ENCODE assay signal across 28 cellular contexts in the genomic region with DNA sequence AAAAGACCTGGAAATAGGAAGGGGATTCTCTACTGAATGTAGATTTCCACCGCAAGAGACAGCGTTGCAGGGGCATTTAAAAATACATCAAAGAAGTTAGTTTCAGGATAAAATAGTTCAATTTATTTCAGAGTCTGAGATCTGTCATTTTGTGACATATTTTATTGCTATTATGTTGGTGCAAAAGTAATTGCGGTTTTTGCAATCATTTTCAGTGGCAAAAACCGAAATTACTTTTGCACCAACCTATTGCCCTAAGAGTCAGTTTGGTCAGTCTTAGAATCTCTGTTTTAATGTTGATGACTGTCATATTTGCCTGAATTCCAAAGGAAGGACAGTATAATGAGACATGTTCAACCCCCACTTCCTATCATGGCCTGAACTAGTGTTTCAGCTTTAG.
A peak's percentile ranks its signal among the peaks of the same experiment; 100 is the strongest.
DNase-seq lines count a peak whose midpoint lies in the region; ATAC-seq, FAIRE-seq and TF ChIP-seq lines count a peak whose summit lies in the region.
"Had no signal": no experiment of that assay in that cellular context is flagged by ENCODE, and none has a peak within 500 bp of the region (broad histone marks: within the 10 kb centered on the region; RNA-seq: fewer than 3 reads in every experiment).

No MANE protein-coding gene starts in this region.

- H3K4me1 ChIP-seq in HepG2 (ENCODE audit: insufficient read depth, low read length) (no peaks in the 10 kb centered on the region), right lobe of liver (no peaks in the 10 kb centered on the region), GM12878 (ENCODE audit: control insufficient read depth, insufficient read depth, low read length) (no peaks in the 10 kb centered on the region), SK-N-SH (ENCODE audit: control insufficient read depth in 1 of 2, insufficient read depth in 2 of 2, low read depth in 1 of 2, low read length in 1 of 2) (no peaks in the 10 kb centered on the region)
- H3K4me1 ChIP-seq: BE2C, BLaER1 had no signal

- no peak overlapping the region for H2AFZ ChIP-seq in HepG2 (ENCODE audit: low read length)
- H2AFZ ChIP-seq in GM12878 (ENCODE audit: control insufficient read depth, low read depth, low read length): no peak overlapping the region
- no peak overlapping the region for H2AFZ ChIP-seq in SK-N-SH (ENCODE audit: low read depth)

- no peaks in the 10 kb centered on the region for H3K27me3 ChIP-seq in HepG2 (ENCODE audit: control insufficient read depth in 1 of 2, insufficient read depth in 2 of 2, low read length in 2 of 2)
- H3K27me3 ChIP-seq in right lobe of liver: no peaks in the 10 kb centered on the region
- no peaks in the 10 kb centered on the region for H3K27me3 ChIP-seq in GM12878 (replicated peaks in 1 of 2; ENCODE audit: control insufficient read depth in 2 of 2, insufficient read depth in 2 of 2, low read length in 1 of 2)
- no peaks in the 10 kb centered on the region for H3K27me3 ChIP-seq in SK-N-SH (ENCODE audit: insufficient read depth)
- H3K27me3 ChIP-seq: BE2C, BLaER1 had no signal

- TF ChIP-seq CTCF in HepG2 (CRISPR knock-in tag; IDR thresholded peaks at IDR 0.05): no peak
- TF ChIP-seq CTCF in right lobe of liver (IDR thresholded peaks at IDR 0.05): no peak
- no peak for TF ChIP-seq CTCF in GM12878 (IDR thresholded peaks at IDR 0.05 in 2 of 3, conservative IDR thresholded peaks at IDR 0.05 in 1 of 3; ENCODE audit: control insufficient read depth in 2 of 3, extremely low read depth in 1 of 3, insufficient read depth in 1 of 3, low read depth in 3 of 3, low read length in 3 of 3)
- no peak for TF ChIP-seq CTCF in endothelial cell (IDR thresholded peaks at IDR 0.05; ENCODE audit: unreplicated experiment)
- TF ChIP-seq CTCF in SK-N-SH (IDR thresholded peaks at IDR 0.05): no peak

- no peaks in the 10 kb centered on the region for H3K27me3 Mint-ChIP-seq in endothelial cell (ENCODE audit: unreplicated experiment)
- H3K27me3 Mint-ChIP-seq: CD4-positive, alpha-beta memory T cell; CD4-positive, CD25-positive, alpha-beta regulatory T cell; CD8-positive, alpha-beta memory T cell had no signal

- ATAC-seq in HepG2: no peak
- no peak for ATAC-seq in right lobe of liver
- ATAC-seq in GM12878: no peak

- no peaks in the 10 kb centered on the region for H4K20me1 ChIP-seq in HepG2 (ENCODE audit: insufficient read depth, low read length)
- H4K20me1 ChIP-seq in GM12878 (ENCODE audit: control insufficient read depth, insufficient read depth): no peaks in the 10 kb centered on the region
- H4K20me1 ChIP-seq in SK-N-SH (ENCODE audit: insufficient read depth): no peaks in the 10 kb centered on the region
- H4K20me1 ChIP-seq: BLaER1 had no signal

- TF ChIP-seq POLR2A in HepG2 (IDR thresholded peaks at IDR 0.05; ENCODE audit: insufficient read depth in 1 of 2, low read depth in 2 of 2, low read length in 2 of 2) (no peak), right lobe of liver (IDR thresholded peaks at IDR 0.05) (no peak), GM12878 (IDR thresholded peaks at IDR 0.05; ENCODE audit: low read depth, low read length) (no peak)

- peaks cover 56% of the 10 kb centered on the region for H3K9me3 ChIP-seq in HepG2 (ENCODE audit: low read length)
- H3K9me3 ChIP-seq in right lobe of liver: no peaks in the 10 kb centered on the region
- H3K9me3 ChIP-seq in GM12878 (replicated peaks; ENCODE audit: control insufficient read depth, insufficient read depth, low read length): no peaks in the 10 kb centered on the region
- H3K9me3 ChIP-seq in SK-N-SH: no peaks in the 10 kb centered on the region
- H3K9me3 ChIP-seq: BE2C, BLaER1 had no signal

- H3K4me3 Mint-ChIP-seq in endothelial cell (ENCODE audit: unreplicated experiment): no peak overlapping the region
- H3K4me3 Mint-ChIP-seq: CD14-positive monocyte; CD4-positive, alpha-beta memory T cell; CD4-positive, CD25-positive, alpha-beta regulatory T cell; CD8-positive, alpha-beta memory T cell had no signal

- intact Hi-C loops in HepG2 (cut with micrococcal nuclease; ENCODE audit: unreplicated experiment) (no loop called here), right lobe of liver (cut with DNase I) (no loop called here), GM12878 (cut with micrococcal nuclease; ENCODE audit: unreplicated experiment) (no loop called here)

- BruUV-seq in HepG2 (replicated peaks; lab: Mats Ljungman, UMichigan): no TSS peak
- no TSS peak for BruUV-seq in GM12878 (replicated peaks; lab: Mats Ljungman, UMichigan)

- WGBS in HepG2 (ENCODE audit: low lambda C conversion rate): 5% methylated on average over 4 of the region's 4 CpGs
- WGBS in right lobe of liver (ENCODE audit: insufficient coverage, low coverage, low lambda C conversion rate, missing lambda C conversion rate): 68% methylated on average over 4 of the region's 4 CpGs
- WGBS in GM12878 (ENCODE audit: insufficient coverage, insufficient replicate concordance, low lambda C conversion rate, missing lambda C conversion rate): 36% methylated on average over 4 of the region's 4 CpGs
- WGBS in SK-N-SH (ENCODE audit: low lambda C conversion rate): 10% methylated on average over 4 of the region's 4 CpGs

- TF ChIP-seq RAD21 in HepG2 (CRISPR knock-in tag; IDR thresholded peaks at IDR 0.05) (no peak), GM12878 (IDR thresholded peaks at IDR 0.05; ENCODE audit: insufficient read depth, low read depth, low read length) (no peak), SK-N-SH (IDR thresholded peaks at IDR 0.05; ENCODE audit: low read length) (no peak)

- H3F3A ChIP-seq in SK-N-SH (replicated peaks; ENCODE audit: insufficient read depth): no peaks in the 10 kb centered on the region

- H3K4me3 ChIP-seq in HepG2 (replicated peaks in 1 of 3; ENCODE audit: insufficient read depth in 1 of 3, low read depth in 2 of 3, low read length in 3 of 3): no peak overlapping the region
- no peak overlapping the region for H3K4me3 ChIP-seq in right lobe of liver
- H3K4me3 ChIP-seq in GM12878: no peak overlapping the region
- H3K4me3 ChIP-seq in SK-N-SH (ENCODE audit: low read depth in 2 of 2, low read length in 1 of 2): no peak overlapping the region
- H3K4me3 ChIP-seq: BLaER1 had no signal

- H3K9me3 Mint-ChIP-seq in endothelial cell (ENCODE audit: unreplicated experiment): no peaks in the 10 kb centered on the region

- no peak for TF ChIP-seq EP300 in HepG2 (IDR thresholded peaks at IDR 0.05; ENCODE audit: low read depth in 2 of 2, low read length in 2 of 2)
- no peak for TF ChIP-seq EP300 in HepG2 (CRISPR knock-in tag; IDR thresholded peaks at IDR 0.05; ENCODE audit: borderline replicate concordance)
- no peak for TF ChIP-seq EP300 in GM12878 (IDR thresholded peaks at IDR 0.05; ENCODE audit: borderline replicate concordance in 1 of 2, control insufficient read depth in 1 of 2, low read depth in 2 of 2, low read length in 2 of 2)
- no peak for TF ChIP-seq EP300 in SK-N-SH (IDR thresholded peaks at IDR 0.05; ENCODE audit: borderline replicate concordance in 1 of 2, low read depth in 1 of 2, low read length in 1 of 2)

- no peak for FAIRE-seq in HepG2 (lab: Jason Lieb, UNC)
- FAIRE-seq in GM12878 (lab: Jason Lieb, UNC): no peak
- FAIRE-seq: A204.1, GM12892, GM18507 had no signal

- H3K79me2 ChIP-seq in HepG2 (ENCODE audit: insufficient read depth, low read length) (no peaks in the 10 kb centered on the region), GM12878 (ENCODE audit: control insufficient read depth, insufficient read depth, low read length) (no peaks in the 10 kb centered on the region), SK-N-SH (ENCODE audit: insufficient read depth) (no peaks in the 10 kb centered on the region)

- H3K9me2 ChIP-seq in SK-N-SH: no peaks in the 10 kb centered on the region

- H3K9ac ChIP-seq in HepG2 (ENCODE audit: insufficient read depth, low read depth, low read length): no peak overlapping the region
- no peak overlapping the region for H3K9ac ChIP-seq in GM12878 (ENCODE audit: control insufficient read depth, insufficient read depth, low read length)
- no peak overlapping the region for H3K9ac ChIP-seq in SK-N-SH
- H3K9ac ChIP-seq: BLaER1 had no signal

- no peaks in the 10 kb centered on the region for H3K36me3 Mint-ChIP-seq in endothelial cell (ENCODE audit: low read depth, unreplicated experiment)
- H3K36me3 Mint-ChIP-seq: CD14-positive monocyte; CD4-positive, alpha-beta memory T cell; CD4-positive, CD25-positive, alpha-beta regulatory T cell; CD8-positive, alpha-beta memory T cell had no signal

- SMC1A ChIA-PET in GM12878 (lab: Charles Lee; ENCODE audit: uncharacterized antibody, unreplicated experiment): no interaction called here

- peaks cover 22% of the 10 kb centered on the region for H3K4me1 Mint-ChIP-seq in endothelial cell (ENCODE audit: unreplicated experiment)
- H3K4me1 Mint-ChIP-seq: CD14-positive monocyte; CD4-positive, alpha-beta memory T cell; CD4-positive, CD25-positive, alpha-beta regulatory T cell; CD8-positive, alpha-beta memory T cell had no signal

- in situ Hi-C loops in HepG2 (cut with HindIII; ENCODE audit: extremely low pct_ligation_motif_present, low pct_unique_long_range_greater_than_20kb) (no loop called here), GM12878 (cut with MboI) (no loop called here)

- H3K36me3 ChIP-seq in HepG2 (replicated peaks in 1 of 2; ENCODE audit: control insufficient read depth in 1 of 2, insufficient read depth in 2 of 2, low read length in 2 of 2) (no peaks in the 10 kb centered on the region), right lobe of liver (no peaks in the 10 kb centered on the region), GM12878 (ENCODE audit: control insufficient read depth in 2 of 2, insufficient read depth in 2 of 2, low read length in 1 of 2) (no peaks in the 10 kb centered on the region), SK-N-SH (replicated peaks in 1 of 2; ENCODE audit: control insufficient read depth in 1 of 2, insufficient read depth in 2 of 2, low read length in 1 of 2) (no peaks in the 10 kb centered on the region)
- H3K36me3 ChIP-seq: BE2C, BLaER1 had no signal

- CTCF ChIA-PET in HepG2 (lab: Yijun Ruan, JAX; ENCODE audit: low intra/inter-chr PET ratio, low total read pairs): no interaction called here
- CTCF ChIA-PET in GM12878 (lab: Yijun Ruan, JAX): no interaction called here
- CTCF ChIA-PET in SK-N-SH (lab: Yijun Ruan, JAX): no interaction called here

- no peak overlapping the region for H3K4me2 ChIP-seq in HepG2 (ENCODE audit: low read depth, low read length)
- H3K4me2 ChIP-seq in GM12878 (ENCODE audit: control insufficient read depth, insufficient read depth): no peak overlapping the region
- no peak overlapping the region for H3K4me2 ChIP-seq in SK-N-SH
- H3K4me2 ChIP-seq: BLaER1 had no signal

- RAD21 ChIA-PET in GM12878 (lab: Charles Lee; ENCODE audit: unreplicated experiment): no interaction called here

- H3K27ac ChIP-seq in HepG2 (ENCODE audit: extremely low read length, insufficient read depth, low read length) (no peak overlapping the region), right lobe of liver (no peak overlapping the region), GM12878 (ENCODE audit: control insufficient read depth, insufficient read depth) (no peak overlapping the region), SK-N-SH (ENCODE audit: low read depth in 2 of 2, low read length in 1 of 2) (no peak overlapping the region)
- H3K27ac ChIP-seq: BLaER1 had no signal

- POLR2A ChIA-PET in HepG2 (lab: Yijun Ruan, JAX): no interaction called here
- POLR2A ChIA-PET in GM12878 (lab: Charles Lee): no interaction called here
- POLR2A ChIA-PET in SK-N-SH (lab: Yijun Ruan, JAX): no interaction called here

- H3K27ac Mint-ChIP-seq in endothelial cell (ENCODE audit: unreplicated experiment): peak overlapping the region; percentile 67
- H3K27ac Mint-ChIP-seq: CD14-positive monocyte; CD4-positive, alpha-beta memory T cell; CD4-positive, CD25-positive, alpha-beta regulatory T cell; CD8-positive, alpha-beta memory T cell had no signal

- DNase-seq in HepG2 (ENCODE audit: low spot score) (no peak), right lobe of liver (no peak), OCI-M1 (lab: John Stamatoyannopoulos, UW) (peak; percentile 10), GM12878 (ENCODE audit: low read depth, low spot score) (no peak), endothelial cell (ENCODE audit: low spot score) (no peak), GDM1 (lab: John Stamatoyannopoulos, UW) (no peak), SK-N-SH (no peak)
- DNase-seq in activated CD4-positive, alpha-beta T cell treated with anti-CD3 and anti-CD28 coated beads for 48 hours: no peak
- DNase-seq: 8988T; ACHN; BE2C; C1 segment of cervical spinal cord; CD4-positive, alpha-beta memory T cell; CD4-positive, CD25-positive, alpha-beta regulatory T cell; CD8-positive, alpha-beta memory T cell; COR-L47; DMS 273 treated with DMSO at 0.1 percent for 48 hours; DMS153; DMS53; DMS79; DND-41; EL; GF-D8 had no signal
